ENCODE assay signal across 17 cellular contexts in the genomic region with DNA sequence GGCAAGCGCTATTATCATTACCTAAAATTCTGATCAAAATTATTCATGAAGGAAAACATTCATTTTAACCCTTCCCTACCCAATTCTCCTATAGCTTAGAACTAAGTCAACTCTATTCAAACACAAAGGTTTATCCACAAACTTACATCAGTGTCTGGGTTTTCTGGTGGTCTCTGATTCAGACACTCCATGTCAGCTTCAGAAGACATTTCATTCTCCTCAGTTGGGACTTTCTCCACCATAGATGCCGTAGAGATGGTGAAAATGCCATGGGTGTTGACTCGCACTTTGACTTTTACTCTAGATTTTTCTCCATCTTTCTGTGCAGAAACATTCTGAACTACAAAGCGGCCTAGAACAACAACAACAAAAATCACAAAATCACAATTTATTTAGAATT. TPM values are rescaled to one million over a fixed set of nuclear protein-coding genes. Genes with fewer than 3 reads are reported as not detected.
A peak's percentile ranks its signal among the peaks of the same experiment; 100 is the strongest.
DNase-seq lines count a peak whose midpoint lies in the region; ATAC-seq lines count a peak whose summit lies in the region.
"Had no signal": no experiment of that assay in that cellular context is flagged by ENCODE, and none has a peak within 500 bp of the region (broad histone marks: within the 10 kb centered on the region; RNA-seq: fewer than 3 reads in every experiment).

No MANE protein-coding gene starts in this region.

- DNase-seq in activated T-cell treated with anti-CD3 and anti-CD28 coated beads, Interleukin-2, amount 50 U/mL, for 24 hours: no peak
- no peak for DNase-seq in activated T-cell treated with anti-CD3 and anti-CD28 coated beads, Interleukin-2, amount 50 U/mL, for 1 hour
- no peak for DNase-seq in stimulated activated naive CD8-positive, alpha-beta T cell treated with anti-CD3 and anti-CD28 coated beads, Interleukin-15, Interleukin-2, amounts not matched to agents 100 U/mL and 50 U/mL, for 24 hours
- DNase-seq in stimulated activated naive CD8-positive, alpha-beta T cell treated with anti-CD3 and anti-CD28 coated beads, Interleukin-15, amount 100 ng/mL, for 72 hours: no peak
- DNase-seq in activated naive CD8-positive, alpha-beta T cell treated with anti-CD3 and anti-CD28 coated beads for 36 hours: no peak
- DNase-seq in anterior cingulate cortex (lab: John Stamatoyannopoulos, UW) (no peak), NOMO-1 treated with dmso at 0.1 percent for 144 hours (lab: John Stamatoyannopoulos, UW; ENCODE audit: unreplicated experiment) (no peak)
- DNase-seq: C1 segment of cervical spinal cord; Calu3; CD4-positive, alpha-beta T cell; DMS 273 treated with DMSO at 0.1 percent for 48 hours; DMS79; EL; GM23248 had no signal

- H3K4me3 Mint-ChIP-seq in activated T-cell treated with anti-CD3 and anti-CD28 coated beads, Interleukin-2, amount 50 U/mL, for 24 hours: no peak overlapping the region
- no peak overlapping the region for H3K4me3 Mint-ChIP-seq in stimulated activated naive CD8-positive, alpha-beta T cell treated with anti-CD3 and anti-CD28 coated beads, Interleukin-15, amount 100 ng/mL, for 72 hours
- no peak overlapping the region for H3K4me3 Mint-ChIP-seq in activated naive CD8-positive, alpha-beta T cell treated with anti-CD3 and anti-CD28 coated beads for 36 hours
- H3K4me3 Mint-ChIP-seq in stimulated activated naive CD8-positive, alpha-beta T cell treated with anti-CD3 and anti-CD28 coated beads, Interleukin-15, Interleukin-2, amounts not matched to agents 100 ng/mL and 50 ng/mL, for 24 hours: no peak overlapping the region
- H3K4me3 Mint-ChIP-seq: B cell; CD4-positive, alpha-beta T cell had no signal

- peak overlapping the region; percentile 45 for H3K27ac Mint-ChIP-seq in activated T-cell treated with anti-CD3 and anti-CD28 coated beads, Interleukin-2, amount 50 U/mL, for 24 hours
- H3K27ac Mint-ChIP-seq in stimulated activated naive CD8-positive, alpha-beta T cell treated with anti-CD3 and anti-CD28 coated beads, Interleukin-15, amount 100 ng/mL, for 72 hours: peak overlapping the region in 1 of 2 donors; percentile 61
- peak overlapping the region; percentile 12 for H3K27ac Mint-ChIP-seq in activated naive CD8-positive, alpha-beta T cell treated with anti-CD3 and anti-CD28 coated beads for 36 hours
- peak overlapping the region; percentile 80 for H3K27ac Mint-ChIP-seq in stimulated activated naive CD8-positive, alpha-beta T cell treated with anti-CD3 and anti-CD28 coated beads, Interleukin-15, Interleukin-2, amounts not matched to agents 100 ng/mL and 50 ng/mL, for 24 hours
- H3K27ac Mint-ChIP-seq: B cell; CD4-positive, alpha-beta T cell had no signal

- H3K27me3 Mint-ChIP-seq in activated T-cell treated with anti-CD3 and anti-CD28 coated beads, Interleukin-2, amount 50 U/mL, for 24 hours: no peaks in the 10 kb centered on the region
- H3K27me3 Mint-ChIP-seq in stimulated activated naive CD8-positive, alpha-beta T cell treated with anti-CD3 and anti-CD28 coated beads, Interleukin-15, amount 100 ng/mL, for 72 hours: no peaks in the 10 kb centered on the region
- H3K27me3 Mint-ChIP-seq in activated naive CD8-positive, alpha-beta T cell treated with anti-CD3 and anti-CD28 coated beads for 36 hours: no peaks in the 10 kb centered on the region
- no peaks in the 10 kb centered on the region for H3K27me3 Mint-ChIP-seq in stimulated activated naive CD8-positive, alpha-beta T cell treated with anti-CD3 and anti-CD28 coated beads, Interleukin-15, Interleukin-2, amounts not matched to agents 100 ng/mL and 50 ng/mL, for 24 hours
- H3K27me3 Mint-ChIP-seq: B cell; CD4-positive, alpha-beta T cell had no signal

- H3K36me3 Mint-ChIP-seq in activated T-cell treated with anti-CD3 and anti-CD28 coated beads, Interleukin-2, amount 50 U/mL, for 24 hours (ENCODE audit: low read depth): peaks cover 97% of the 10 kb centered on the region
- peaks cover 60% of the 10 kb centered on the region for H3K36me3 Mint-ChIP-seq in activated naive CD8-positive, alpha-beta T cell treated with anti-CD3 and anti-CD28 coated beads for 36 hours
- peaks cover 98% of the 10 kb centered on the region for H3K36me3 Mint-ChIP-seq in stimulated activated naive CD8-positive, alpha-beta T cell treated with anti-CD3 and anti-CD28 coated beads, Interleukin-15, Interleukin-2, amounts not matched to agents 100 ng/mL and 50 ng/mL, for 24 hours (ENCODE audit: low read depth)

- H3K9me3 Mint-ChIP-seq in activated T-cell treated with anti-CD3 and anti-CD28 coated beads, Interleukin-2, amount 50 U/mL, for 24 hours: no peaks in the 10 kb centered on the region
- H3K9me3 Mint-ChIP-seq in stimulated activated naive CD8-positive, alpha-beta T cell treated with anti-CD3 and anti-CD28 coated beads, Interleukin-15, amount 100 ng/mL, for 72 hours: no peaks in the 10 kb centered on the region
- no peaks in the 10 kb centered on the region for H3K9me3 Mint-ChIP-seq in activated naive CD8-positive, alpha-beta T cell treated with anti-CD3 and anti-CD28 coated beads for 36 hours
- no peaks in the 10 kb centered on the region for H3K9me3 Mint-ChIP-seq in stimulated activated naive CD8-positive, alpha-beta T cell treated with anti-CD3 and anti-CD28 coated beads, Interleukin-15, Interleukin-2, amounts not matched to agents 100 ng/mL and 50 ng/mL, for 24 hours
- H3K9me3 Mint-ChIP-seq: CD4-positive, alpha-beta T cell had no signal

- ATAC-seq in stimulated activated naive CD8-positive, alpha-beta T cell treated with anti-CD3 and anti-CD28 coated beads, Interleukin-15, Interleukin-2, amounts not matched to agents 100 U/mL and 50 U/mL, for 24 hours: peak; percentile 90
- no peak for ATAC-seq in stimulated activated naive CD8-positive, alpha-beta T cell treated with anti-CD3 and anti-CD28 coated beads, Interleukin-15, amount 100 ng/mL, for 72 hours
- ATAC-seq: HCT116 had no signal

- peaks cover 42% of the 10 kb centered on the region for H3K4me1 Mint-ChIP-seq in activated T-cell treated with anti-CD3 and anti-CD28 coated beads, Interleukin-2, amount 50 U/mL, for 24 hours (ENCODE audit: low read depth)
- peaks cover 31% of the 10 kb centered on the region for H3K4me1 Mint-ChIP-seq in stimulated activated naive CD8-positive, alpha-beta T cell treated with anti-CD3 and anti-CD28 coated beads, Interleukin-15, amount 100 ng/mL, for 72 hours
- H3K4me1 Mint-ChIP-seq in activated naive CD8-positive, alpha-beta T cell treated with anti-CD3 and anti-CD28 coated beads for 36 hours: peaks cover 31% of the 10 kb centered on the region
- H3K4me1 Mint-ChIP-seq in stimulated activated naive CD8-positive, alpha-beta T cell treated with anti-CD3 and anti-CD28 coated beads, Interleukin-15, Interleukin-2, amounts not matched to agents 100 ng/mL and 50 ng/mL, for 24 hours (ENCODE audit: low read depth): peaks cover 35% of the 10 kb centered on the region
- H3K4me1 Mint-ChIP-seq: B cell had no signal

RNA-seq across cellular contexts. Expression of gene HSPH1, which starts 16.3 kb away (rescaled TPM):
- total RNA-seq in activated naive CD8-positive, alpha-beta T cell treated with anti-CD3 and anti-CD28 coated beads for 36 hours: 100 to 1,000 TPM; 267 TPM

RNA-seq across cellular contexts. Expression of gene B3GLCT, which starts 54.4 kb away (rescaled TPM):
- 1 to 10 TPM; 3.3 to 3.7 TPM for total RNA-seq in activated naive CD8-positive, alpha-beta T cell treated with anti-CD3 and anti-CD28 coated beads for 36 hours
